Comparison of ENCODE assay signal across 8 cellular contexts in the genomic region with DNA sequence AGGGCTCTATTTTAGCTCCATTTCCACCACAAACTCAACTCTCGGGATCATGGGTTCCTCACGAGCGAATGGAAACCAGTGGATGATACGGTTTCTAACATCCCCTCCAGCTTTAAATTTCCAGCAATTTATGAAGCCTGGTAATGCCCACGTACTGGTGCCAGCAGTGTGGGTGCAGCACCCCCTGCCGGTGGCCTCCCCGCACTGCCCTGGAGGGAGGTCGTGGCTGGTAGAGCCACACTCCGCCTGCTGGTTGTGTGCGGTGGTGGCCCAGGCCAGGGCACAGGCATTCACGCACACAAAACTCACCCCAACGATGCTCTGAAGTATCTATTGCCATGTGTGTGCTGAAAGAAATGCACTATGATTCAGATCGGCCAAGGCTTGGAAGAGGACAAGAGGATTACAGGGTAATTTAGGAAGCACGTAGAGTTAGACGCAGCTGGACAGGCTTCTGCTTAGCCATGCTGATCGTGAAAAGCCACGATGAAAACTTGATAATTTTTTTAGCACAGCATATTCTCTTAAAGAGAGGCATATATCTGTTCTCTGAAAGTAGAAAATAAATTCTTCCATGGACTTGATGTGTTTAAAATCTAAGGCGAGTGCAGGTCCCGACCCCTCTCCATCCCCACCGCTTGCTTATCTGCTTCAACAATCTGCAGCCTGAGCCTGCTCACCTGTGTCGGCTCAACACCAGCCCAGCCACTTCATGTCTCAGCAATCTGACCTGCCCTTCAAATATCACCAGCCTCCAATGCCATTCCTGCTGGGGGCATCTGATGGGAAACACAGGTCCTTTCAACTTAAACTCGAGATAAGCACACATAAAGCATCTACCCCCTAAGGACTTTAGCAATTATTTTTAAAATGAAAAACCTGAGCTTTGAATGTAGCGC. TPM values are rescaled to one million over a fixed set of nuclear protein-coding genes. Genes with fewer than 3 reads are reported as not detected.
DNase-seq lines count a peak whose midpoint lies in the region; ATAC-seq and TF ChIP-seq lines count a peak whose summit lies in the region.

No MANE protein-coding gene starts in this region.

- intact Hi-C loops in natural killer cell (cut with micrococcal nuclease) (no loop called here), stomach (cut with DNase I; ENCODE audit: low total_unique reads) (loop anchor here (10.0 kb wide), 1 partner anchor 275 kb away; no protein-coding TSS in a partner anchor)

- peak; percentile 81 for TF ChIP-seq CTCF in natural killer cell (IDR thresholded peaks at IDR 0.05)
- TF ChIP-seq CTCF in stomach (IDR thresholded peaks at IDR 0.05), result peak in 5 of 7 experiments; percentile 77 to 98 (median 92)

- H3K27ac ChIP-seq in stomach, result no peak overlapping the region

- ATAC-seq in HG02678 (IDR thresholded peaks at IDR 0.05; ENCODE audit: unreplicated experiment) (peak; percentile 100), natural killer cell (peak; percentile 86 to 100 (median 99))
- peak; percentile 98 for ATAC-seq in activated CD8-positive, alpha-beta memory T cell treated with anti-CD3 and anti-CD28 coated beads, Interleukin-2, amount 10 ng/mL, durations not matched to agents 7 days and 5 days

- H3K4me1 ChIP-seq in stomach, result no peaks in the 10 kb centered on the region

- WGBS in stomach, 5 donors, result 63 to 70% (median 65%) methylated on average over 21 to 23 of the region's 23 CpGs

- DNase-seq in DMS 273 (lab: John Stamatoyannopoulos, UW; ENCODE audit: unreplicated experiment), result peak; percentile 77
- DNase-seq in DMS 273 treated with DMSO at 0.1 percent for 48 hours (lab: John Stamatoyannopoulos, UW), result no peak
- peak; percentile 44 for DNase-seq in NCI-H460 (ENCODE audit: extremely low read depth, low read depth)
- peak; percentile 75 for DNase-seq in activated CD8-positive, alpha-beta memory T cell treated with anti-CD3 and anti-CD28 coated beads, Interleukin-2, amount 10 ng/mL, durations not matched to agents 7 days and 5 days
- DNase-seq in erythroblast (lab: John Stamatoyannopoulos, UW), result peak; percentile 79 to 86
- peak; percentile 61 for DNase-seq in natural killer cell
- peak; percentile 79 for DNase-seq in stomach

- no peak overlapping the region for H3K4me3 ChIP-seq in stomach

- H3K4me3 Mint-ChIP-seq in activated CD8-positive, alpha-beta memory T cell treated with anti-CD3 and anti-CD28 coated beads, Interleukin-2, amount 10 ng/mL, durations not matched to agents 7 days and 5 days, result no peak overlapping the region
- H3K4me3 Mint-ChIP-seq in natural killer cell, result no peak overlapping the region

- H3K9me3 Mint-ChIP-seq in activated CD8-positive, alpha-beta memory T cell treated with anti-CD3 and anti-CD28 coated beads, Interleukin-2, amount 10 ng/mL, durations not matched to agents 7 days and 5 days (ENCODE audit: low read depth), result no peaks in the 10 kb centered on the region
- H3K9me3 Mint-ChIP-seq in natural killer cell, result no peaks in the 10 kb centered on the region

- no peak overlapping the region for H3K27ac Mint-ChIP-seq in activated CD8-positive, alpha-beta memory T cell treated with anti-CD3 and anti-CD28 coated beads, Interleukin-2, amount 10 ng/mL, durations not matched to agents 7 days and 5 days
- H3K27ac Mint-ChIP-seq in natural killer cell, result no peak overlapping the region

- no peaks in the 10 kb centered on the region for H3K36me3 ChIP-seq in stomach

- no peaks in the 10 kb centered on the region for H3K4me1 Mint-ChIP-seq in activated CD8-positive, alpha-beta memory T cell treated with anti-CD3 and anti-CD28 coated beads, Interleukin-2, amount 10 ng/mL, durations not matched to agents 7 days and 5 days
- H3K4me1 Mint-ChIP-seq in natural killer cell, result peaks cover 0 to 11% of the 10 kb centered on the region in 2 donors

- no peaks in the 10 kb centered on the region for H3K27me3 Mint-ChIP-seq in activated CD8-positive, alpha-beta memory T cell treated with anti-CD3 and anti-CD28 coated beads, Interleukin-2, amount 10 ng/mL, durations not matched to agents 7 days and 5 days
- H3K27me3 Mint-ChIP-seq in natural killer cell (ENCODE audit: low read depth in 2 of 2), result no peaks in the 10 kb centered on the region

- H3K9me3 ChIP-seq in stomach, result no peaks in the 10 kb centered on the region

- no peak for TF ChIP-seq EP300 in stomach (IDR thresholded peaks at IDR 0.05)

- no peak for TF ChIP-seq POLR2A in erythroblast (IDR thresholded peaks at IDR 0.05; ENCODE audit: low read length)
- TF ChIP-seq POLR2A in stomach (IDR thresholded peaks at IDR 0.05), result no peak

- CTCF ChIA-PET in activated CD8-positive, alpha-beta memory T cell treated with anti-CD3 and anti-CD28 coated beads, Interleukin-2, amount 10 ng/mL, durations not matched to agents 7 days and 5 days (lab: Charles Lee), result interaction anchor here (0.6 to 2.3 kb wide), 18 partner anchors 9 to 349 kb away, joined by 3 to 6 read pairs (median 3); no protein-coding TSS in a partner anchor

- no peaks in the 10 kb centered on the region for H3K36me3 Mint-ChIP-seq in activated CD8-positive, alpha-beta memory T cell treated with anti-CD3 and anti-CD28 coated beads, Interleukin-2, amount 10 ng/mL, durations not matched to agents 7 days and 5 days
- H3K36me3 Mint-ChIP-seq in natural killer cell, result no peaks in the 10 kb centered on the region

- no peaks in the 10 kb centered on the region for H3K27me3 ChIP-seq in stomach

RNA-seq across cellular contexts. Expression of gene SCD5, which starts 59.1 kb away (rescaled TPM):
- 5.6 and 6.4 TPM in 2 replicates for total RNA-seq in NCI-H460 (2014; rRNA removed; shearing (Covaris generic))
- polyA plus RNA-seq in NCI-H460 (2014; cell fraction: nucleus; rRNA removed), result 4.2 and 5.7 TPM in 2 replicates
- total RNA-seq in activated CD8-positive, alpha-beta memory T cell treated with anti-CD3 and anti-CD28 coated beads, Interleukin-2, amount 10 ng/mL, durations not matched to agents 7 days and 5 days, result 1 to 10 TPM; 6.4 to 8.2 TPM
- total RNA-seq in natural killer cell (10 to 100 TPM in 1 of 3 donors, 1 to 10 TPM in 2; 8.9 to 11.6 (median 9.0) TPM), stomach (10 to 100 TPM in 3 of 5 donors, 1 to 10 TPM in 1, under 1 TPM in 1; 0.58 to 35.9 (median 16.9) TPM)
- 10 to 100 TPM in 1 of 3 donors, 1 to 10 TPM in 2; 7.1 to 10.1 (median 9.8) TPM for polyA plus RNA-seq in stomach
